In genomic region chr18:27226556-27227075, GRCh38 we compare ENCODE assay signal across 21 cellular contexts. TPM values are rescaled to one million over a fixed set of nuclear protein-coding genes. Genes with fewer than 3 reads are reported as not detected.
"Had no signal": no experiment of that assay in that cellular context is flagged by ENCODE, and none has a peak within 500 bp of the region (broad histone marks: within the 10 kb centered on the region; RNA-seq: fewer than 3 reads in every experiment).

No MANE protein-coding gene starts in this region.

- H3K4me1 Mint-ChIP-seq: activated CD4-positive, alpha-beta T cell treated with anti-CD3 and anti-CD28 coated beads, Interleukin-2, amount 10 ng/mL, durations not matched to agents 24 days and 14 days; activated T-helper 17 cell treated with anti-CD3 and anti-CD28 coated beads, Interleukin-2, amount 50 U/mL, for 72 hours had no signal

- ATAC-seq: activated T-helper 17 cell treated with anti-CD3 and anti-CD28 coated beads, Interleukin-2, amount 50 U/mL, for 72 hours; left ventricle myocardium superior; pancreas had no signal

- H3K27ac ChIP-seq: ascending aorta, coronary artery, esophagus squamous epithelium, pancreas, sigmoid colon, stomach, testis had no signal

- H3K27me3 Mint-ChIP-seq: activated CD4-positive, alpha-beta T cell treated with anti-CD3 and anti-CD28 coated beads, Interleukin-2, amount 10 ng/mL, durations not matched to agents 24 days and 14 days; activated T-helper 17 cell treated with anti-CD3 and anti-CD28 coated beads, Interleukin-2, amount 50 U/mL, for 72 hours had no signal

- H3K4me3 Mint-ChIP-seq: activated CD4-positive, alpha-beta T cell treated with anti-CD3 and anti-CD28 coated beads, Interleukin-2, amount 10 ng/mL, durations not matched to agents 24 days and 14 days; activated naive CD4-positive, alpha-beta T cell treated with anti-CD3 and anti-CD28 coated beads for 36 hours; activated T-helper 17 cell treated with anti-CD3 and anti-CD28 coated beads, Interleukin-2, amount 50 U/mL, for 72 hours had no signal

- H3K27ac Mint-ChIP-seq: activated CD4-positive, alpha-beta T cell treated with anti-CD3 and anti-CD28 coated beads, Interleukin-2, amount 10 ng/mL, durations not matched to agents 24 days and 14 days; activated naive CD4-positive, alpha-beta T cell treated with anti-CD3 and anti-CD28 coated beads for 36 hours; activated T-helper 17 cell treated with anti-CD3 and anti-CD28 coated beads, Interleukin-2, amount 50 U/mL, for 72 hours had no signal

- H3K27me3 ChIP-seq: ascending aorta, esophagus squamous epithelium, pancreas, sigmoid colon, stomach, testis had no signal

- DNase-seq: activated CD4-positive, alpha-beta T cell treated with anti-CD3 and anti-CD28 coated beads, Interleukin-2, amount 10 ng/mL, durations not matched to agents 24 days and 14 days; activated CD4-positive, CD25-positive, alpha-beta regulatory T cell; activated CD8-positive, alpha-beta memory T cell treated with anti-CD3 and anti-CD28 coated beads for 24 hours; activated naive CD4-positive, alpha-beta T cell treated with anti-CD3 and anti-CD28 coated beads for 36 hours; esophagus squamous epithelium; hippocampal formation; kidney glomerular epithelial cell; left ventricle myocardium superior; mesenchymal stem cell; pancreas; sigmoid colon; stimulated activated CD4-positive, alpha-beta T cell treated with anti-CD3 and anti-CD28 coated beads, Interleukin-12 subunit alpha, Interleukin-12 subunit beta, amount 100 ng/mL, for 4 hours; stimulated activated CD4-positive, alpha-beta T cell treated with anti-CD3 and anti-CD28 coated beads, Interleukin-2, amount 100 ng/mL, for 24 hours; stomach; T-helper 2 cell; testis had no signal

- H3K9me3 ChIP-seq: ascending aorta, esophagus squamous epithelium, pancreas, sigmoid colon, stomach, testis had no signal

RNA-seq across cellular contexts. Expression of gene CHST9, which starts 41.5 kb away (rescaled TPM):
- total RNA-seq: activated CD4-positive, alpha-beta T cell treated with anti-CD3 and anti-CD28 coated beads, Interleukin-2, amount 10 ng/mL, durations not matched to agents 24 days and 14 days; activated naive CD4-positive, alpha-beta T cell treated with anti-CD3 and anti-CD28 coated beads for 36 hours; activated T-helper 17 cell treated with anti-CD3 and anti-CD28 coated beads, Interleukin-2, amount 50 U/mL, for 72 hours; cardiac septum; fibroblast of villous mesenchyme had no signal
